Comparison of ENCODE assay signal across 8 cellular contexts in the genomic region with DNA sequence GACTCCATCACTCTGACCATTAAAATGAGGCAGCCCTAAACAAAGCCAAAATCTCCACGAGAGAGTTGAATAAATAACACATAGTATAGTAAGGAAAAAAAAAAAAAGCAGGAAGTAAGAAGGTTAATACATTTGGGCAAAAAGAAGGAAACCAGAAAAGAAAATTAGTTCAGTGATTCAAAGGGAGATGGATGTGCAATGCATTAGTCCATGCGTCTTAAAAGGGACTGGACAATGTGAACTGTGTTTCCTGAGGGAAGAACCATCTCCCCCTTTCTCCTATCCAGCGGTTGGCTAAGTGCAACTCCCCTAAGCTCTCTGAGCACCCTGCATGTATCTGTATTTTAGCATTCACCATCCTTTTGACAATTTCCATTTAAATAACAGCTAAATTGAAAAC. TPM values are rescaled to one million over a fixed set of nuclear protein-coding genes. Genes with fewer than 3 reads are reported as not detected.
DNase-seq lines count a peak whose midpoint lies in the region; TF ChIP-seq lines count a peak whose summit lies in the region.

No MANE protein-coding gene starts in this region.

- H3K4me3 Mint-ChIP-seq in chondrocyte (ENCODE audit: unreplicated experiment) (peak overlapping the region; percentile 95), nephron (peak overlapping the region; percentile 97)

- H4K20me1 ChIP-seq in BLaER1, result peaks cover 13% of the 10 kb centered on the region; the same call in 1 of the 2 replicates
- no peaks in the 10 kb centered on the region for H4K20me1 ChIP-seq in Karpas-422 (ENCODE audit: insufficient read depth, low read depth, low read length)

- peak overlapping the region; percentile 90; the same call in 1 of the 2 replicates for H3K27ac ChIP-seq in BLaER1
- H3K27ac ChIP-seq in Karpas-422 (ENCODE audit: low read length), result no peak overlapping the region; the same call in 1 of the 2 replicates

- peaks cover 63% of the 10 kb centered on the region for H3K79me2 ChIP-seq in Karpas-422 (ENCODE audit: low read length)

- H2AFZ ChIP-seq in Karpas-422 (ENCODE audit: low read length), result no peak overlapping the region

- intact Hi-C loops in head of caudate nucleus (cut with DNase I), result no loop called here

- H3K36me3 ChIP-seq in BLaER1 (peaks cover 35% of the 10 kb centered on the region), Karpas-422 (ENCODE audit: insufficient read depth, low read length) (peaks cover 23% of the 10 kb centered on the region), H7 (replicated peaks; ENCODE audit: control insufficient read depth, insufficient read depth, low read length) (peaks cover 6% of the 10 kb centered on the region)

- H3K27me3 Mint-ChIP-seq in chondrocyte (ENCODE audit: low read depth) (no peaks in the 10 kb centered on the region), nephron (ENCODE audit: low read depth) (no peaks in the 10 kb centered on the region)

- H3K9me3 ChIP-seq in BLaER1, result no peaks in the 10 kb centered on the region
- H3K9me3 ChIP-seq in Karpas-422 (ENCODE audit: low read length), result no peaks in the 10 kb centered on the region

- H3K4me1 ChIP-seq in BLaER1 (peaks cover 32% of the 10 kb centered on the region), Karpas-422 (ENCODE audit: low read length) (peaks cover 29% of the 10 kb centered on the region)

- H3K27ac Mint-ChIP-seq in chondrocyte (ENCODE audit: unreplicated experiment) (no peak overlapping the region), nephron (peak overlapping the region; percentile 95 to 99 (median 99))

- H3K4me1 Mint-ChIP-seq in chondrocyte (ENCODE audit: low read depth) (peaks cover 25% of the 10 kb centered on the region), nephron (peaks cover 33% of the 10 kb centered on the region)

- H3K9me3 Mint-ChIP-seq in chondrocyte (ENCODE audit: low read depth), result no peaks in the 10 kb centered on the region
- H3K9me3 Mint-ChIP-seq in nephron, result no peaks in the 10 kb centered on the region

- H3K9ac ChIP-seq in BLaER1 (peak overlapping the region; percentile 95), Karpas-422 (ENCODE audit: low read length) (peak overlapping the region; percentile 92)

- peak overlapping the region; percentile 79 for H3K4me3 ChIP-seq in BLaER1
- peak overlapping the region; percentile 95 for H3K4me3 ChIP-seq in Karpas-422 (ENCODE audit: low read length)
- H3K4me3 ChIP-seq in H7 (ENCODE audit: insufficient read depth, low read depth, low read length), result no peak overlapping the region; the same call in none of the 2 replicates

- H3K4me2 ChIP-seq in BLaER1 (peak overlapping the region; percentile 85), Karpas-422 (ENCODE audit: low read depth, low read length, poor library complexity, severe bottlenecking) (peak overlapping the region; percentile 96)

- TF ChIP-seq CTCF in chondrocyte (IDR thresholded peaks at IDR 0.05) (no peak), nephron (IDR thresholded peaks at IDR 0.05; ENCODE audit: unreplicated experiment in 3 of 3) (no peak)

- H3K27me3 ChIP-seq in BLaER1 (no peaks in the 10 kb centered on the region), Karpas-422 (ENCODE audit: low read length) (no peaks in the 10 kb centered on the region), H7 (ENCODE audit: control insufficient read depth, insufficient read depth, low read length) (no peaks in the 10 kb centered on the region)

- H3K9me2 ChIP-seq in Karpas-422 (replicated peaks; ENCODE audit: insufficient read depth, low read length), result no peaks in the 10 kb centered on the region

- DNase-seq in Karpas-422 (no peak), chondrocyte (ENCODE audit: low spot score) (no peak), head of caudate nucleus (no peak), H7 (no peak), OCI-M2 (lab: John Stamatoyannopoulos, UW; ENCODE audit: unreplicated experiment) (no peak), iPS-NIHi11 (ENCODE audit: low spot score) (no peak)

- peaks cover 7% of the 10 kb centered on the region for H3K36me3 Mint-ChIP-seq in chondrocyte (ENCODE audit: low read depth)
- peaks cover 15% of the 10 kb centered on the region for H3K36me3 Mint-ChIP-seq in nephron (ENCODE audit: low read depth)

RNA-seq across cellular contexts. Expression of a gene that starts 1.4 kb away (rescaled TPM):
- 16.8 and 32.3 TPM in 2 replicates for total RNA-seq in Karpas-422 (2014; rRNA removed; shearing (Covaris generic); ENCODE audit: low replicate concordance)
- 14.9 to 19.2 TPM (median 18.9 TPM) in 3 replicates for total RNA-seq in chondrocyte
- 16.2 and 28.2 TPM in 2 replicates for total RNA-seq in H7 (2014; rRNA removed; shearing (Covaris generic))

RNA-seq across cellular contexts. Expression of a gene that starts 1.5 kb away (rescaled TPM):
- total RNA-seq in Karpas-422 (2014; rRNA removed; shearing (Covaris generic); ENCODE audit: low replicate concordance), result 21.0 and 42.9 TPM in 2 replicates
- total RNA-seq in chondrocyte, result 16.7 to 21.6 TPM (median 18.4 TPM) in 3 replicates
- 24.6 and 38.7 TPM in 2 replicates for total RNA-seq in H7 (2014; rRNA removed; shearing (Covaris generic))
